Comparison of ENCODE assay signal across 31 cellular contexts in genomic region chr15:76737573-76737972, GRCh38.
"Had no signal": no experiment of that assay in that cellular context is flagged by ENCODE, and none has a peak within 500 bp of the region (broad histone marks: within the 10 kb centered on the region; RNA-seq: fewer than 3 reads in every experiment).

No MANE protein-coding gene starts in this region.

- H3K4me1 Mint-ChIP-seq: nephron progenitor cell; neural crest cell; stimulated activated naive CD8-positive, alpha-beta T cell treated with anti-CD3 and anti-CD28 coated beads, Interleukin-15, amount 100 ng/mL, for 72 hours had no signal

- ATAC-seq: naive thymus-derived CD8-positive, alpha-beta T cell; natural killer cell treated with Interleukin-12 subunit alpha and Interleukin-12 subunit beta and Interleukin-15 and Interleukin-18, amount 100 ng/mL, for 72 hours; pancreas; sciatic nerve; stimulated activated memory B cell treated with anti-CD40 and anti-IgM and Interleukin-4, amounts not matched to agents 10 μg/mL and 1 μg/mL and 100 μg/mL, for 72 hours; stimulated activated naive CD8-positive, alpha-beta T cell treated with anti-CD3 and anti-CD28 coated beads, Interleukin-15, amount 100 ng/mL, for 72 hours; stimulated activated naive CD8-positive, alpha-beta T cell treated with anti-CD3 and anti-CD28 coated beads, Interleukin-15, Interleukin-2, amounts not matched to agents 100 U/mL and 50 U/mL, for 24 hours had no signal

- H3K9me3 ChIP-seq: neutrophil, pancreas, prostate gland, right atrium auricular region, spleen, suprapubic skin, testis, tibial artery, transverse colon, upper lobe of left lung, vagina had no signal

- FAIRE-seq: pancreas, urothelium cell line had no signal

- H3K27me3 Mint-ChIP-seq: naive thymus-derived CD8-positive, alpha-beta T cell; natural killer cell treated with Interleukin-12 subunit alpha and Interleukin-12 subunit beta and Interleukin-15 and Interleukin-18, amount 100 ng/mL, for 72 hours; stimulated activated memory B cell treated with anti-CD40 and anti-IgM and Interleukin-4, amounts not matched to agents 10 μg/mL and 1 μg/mL and 100 μg/mL, for 72 hours; stimulated activated naive CD8-positive, alpha-beta T cell treated with anti-CD3 and anti-CD28 coated beads, Interleukin-15, amount 100 ng/mL, for 72 hours had no signal

- H3K36me3 ChIP-seq: prostate gland had no signal

- H3K27me3 ChIP-seq: neutrophil, pancreas, right atrium auricular region, spleen, suprapubic skin, testis, tibial artery, transverse colon, upper lobe of left lung, vagina had no signal

- H3K4me3 Mint-ChIP-seq: naive thymus-derived CD8-positive, alpha-beta T cell; natural killer cell treated with Interleukin-12 subunit alpha and Interleukin-12 subunit beta and Interleukin-15 and Interleukin-18, amount 100 ng/mL, for 72 hours; nephron progenitor cell; neural crest cell; stimulated activated memory B cell treated with anti-CD40 and anti-IgM and Interleukin-4, amounts not matched to agents 10 μg/mL and 1 μg/mL and 100 μg/mL, for 72 hours; stimulated activated naive CD8-positive, alpha-beta T cell treated with anti-CD3 and anti-CD28 coated beads, Interleukin-15, amount 100 ng/mL, for 72 hours had no signal

- H3K4me2 ChIP-seq: smooth muscle cell had no signal

- H3K27ac Mint-ChIP-seq: naive thymus-derived CD8-positive, alpha-beta T cell; natural killer cell treated with Interleukin-12 subunit alpha and Interleukin-12 subunit beta and Interleukin-15 and Interleukin-18, amount 100 ng/mL, for 72 hours; nephron progenitor cell; stimulated activated memory B cell treated with anti-CD40 and anti-IgM and Interleukin-4, amounts not matched to agents 10 μg/mL and 1 μg/mL and 100 μg/mL, for 72 hours; stimulated activated naive CD8-positive, alpha-beta T cell treated with anti-CD3 and anti-CD28 coated beads, Interleukin-15, amount 100 ng/mL, for 72 hours had no signal

- H3K4me1 ChIP-seq: prostate gland, right atrium auricular region, suprapubic skin, testis, tibial artery, transverse colon, upper lobe of left lung, vagina had no signal

- DNase-seq: naive thymus-derived CD8-positive, alpha-beta T cell; nephron progenitor cell; nucleus accumbens; pancreas; retina; spleen; stimulated activated CD4-positive, alpha-beta T cell treated with anti-CD3 and anti-CD28 coated beads, Interleukin-12 subunit alpha, Interleukin-12 subunit beta, amount 100 ng/mL, for 4 hours; stimulated activated CD4-positive, alpha-beta T cell treated with anti-CD3 and anti-CD28 coated beads, Interleukin-1b, Interleukin-23, amount 100 ng/mL, for 48 hours; stimulated activated CD4-positive, alpha-beta T cell treated with anti-CD3 and anti-CD28 coated beads, Interleukin-4, amount 100 ng/mL, for 1 hour; stimulated activated CD4-positive, alpha-beta T cell treated with anti-CD3 and anti-CD28 coated beads, Interleukin-4, amount 100 ng/mL, for 4 hours; stimulated activated CD8-positive, alpha-beta memory T cell treated with anti-CD3 and anti-CD28 coated beads, Interleukin-4, amount 100 ng/mL, for 48 hours; stimulated activated naive CD4-positive, alpha-beta T cell; stimulated activated naive CD8-positive, alpha-beta T cell treated with anti-CD3 and anti-CD28 coated beads, Interleukin-15, amount 100 ng/mL, for 72 hours; stimulated activated naive CD8-positive, alpha-beta T cell treated with anti-CD3 and anti-CD28 coated beads, Interleukin-15, Interleukin-2, amounts not matched to agents 100 U/mL and 50 U/mL, for 24 hours; substantia nigra; testis; tibial artery; transverse colon; upper lobe of left lung had no signal

- H3K4me3 ChIP-seq: pancreas, prostate gland, right atrium auricular region, skin epidermis, smooth muscle cell, spleen, suprapubic skin, testis, tibial artery, transverse colon, upper lobe of left lung, vagina had no signal

- H3K9me3 Mint-ChIP-seq: naive thymus-derived CD8-positive, alpha-beta T cell; natural killer cell treated with Interleukin-12 subunit alpha and Interleukin-12 subunit beta and Interleukin-15 and Interleukin-18, amount 100 ng/mL, for 72 hours; stimulated activated memory B cell treated with anti-CD40 and anti-IgM and Interleukin-4, amounts not matched to agents 10 μg/mL and 1 μg/mL and 100 μg/mL, for 72 hours; stimulated activated naive CD8-positive, alpha-beta T cell treated with anti-CD3 and anti-CD28 coated beads, Interleukin-15, amount 100 ng/mL, for 72 hours had no signal

- H3K27ac ChIP-seq: neutrophil, pancreas, prostate gland, right atrium auricular region, skin epidermis, spleen, suprapubic skin, testis, tibial artery, transverse colon, upper lobe of left lung, vagina had no signal
